10 cellular contexts compared by ENCODE assay signal in genomic region chr15:85704021-85704420, GRCh38.
DNase-seq lines count a peak whose midpoint lies in the region; ATAC-seq and TF ChIP-seq lines count a peak whose summit lies in the region.
"Had no signal": no experiment of that assay in that cellular context is flagged by ENCODE, and none has a peak within 500 bp of the region (broad histone marks: within the 10 kb centered on the region; RNA-seq: fewer than 3 reads in every experiment).

No MANE protein-coding gene starts in this region.

- TF ChIP-seq POLR2A in heart left ventricle (IDR thresholded peaks at IDR 0.05) = no peak
- TF ChIP-seq POLR2A in transverse colon (IDR thresholded peaks at IDR 0.05) = no peak

- no peaks in the 10 kb centered on the region for H3K27me3 Mint-ChIP-seq in activated naive CD4-positive, alpha-beta T cell treated with anti-CD3 and anti-CD28 coated beads, Interleukin-2, amount 50 U/mL, for 24 hours

- H3K27me3 ChIP-seq in heart left ventricle (no peaks in the 10 kb centered on the region), muscle layer of duodenum (ENCODE audit: low read depth, low read length) (no peaks in the 10 kb centered on the region), transverse colon (no peaks in the 10 kb centered on the region)

- in situ Hi-C loops in transverse colon (cut with MboI; ENCODE audit: low pct_ligation_motif_present in 1 of 4, low pct_unique_long_range_greater_than_20kb in 1 of 4, low sequenced_read_pairs in 3 of 4) = loop anchor here in 1 of 4 donors (25.0 kb wide), 1 partner anchor 417 kb away; no protein-coding TSS in a partner anchor

- H3K4me1 ChIP-seq in heart left ventricle (peaks cover 5 to 89% (median 67%) of the 10 kb centered on the region in 12 donors), muscle layer of duodenum (ENCODE audit: control insufficient read depth in 1 of 2, insufficient read depth in 2 of 2, low read length in 2 of 2) (peaks cover 22 to 41% of the 10 kb centered on the region in 2 donors), transverse colon (peaks cover 10 to 71% (median 32%) of the 10 kb centered on the region in 4 donors)

- peak overlapping the region; percentile 81 for H3K4me3 Mint-ChIP-seq in activated naive CD4-positive, alpha-beta T cell treated with anti-CD3 and anti-CD28 coated beads, Interleukin-2, amount 50 U/mL, for 24 hours

- peak in 1 of 4 donors; percentile 9 for ATAC-seq in heart left ventricle
- no peak for ATAC-seq in Right ventricle myocardium inferior

- H3K9me3 ChIP-seq in heart left ventricle (no peaks in the 10 kb centered on the region), muscle layer of duodenum (ENCODE audit: control insufficient read depth in 1 of 2, low read length in 2 of 2) (no peaks in the 10 kb centered on the region), transverse colon (no peaks in the 10 kb centered on the region)

- peaks cover 90% of the 10 kb centered on the region for H3K4me1 Mint-ChIP-seq in activated naive CD4-positive, alpha-beta T cell treated with anti-CD3 and anti-CD28 coated beads, Interleukin-2, amount 50 U/mL, for 24 hours

- H3K36me3 Mint-ChIP-seq in activated naive CD4-positive, alpha-beta T cell treated with anti-CD3 and anti-CD28 coated beads, Interleukin-2, amount 50 U/mL, for 24 hours = peaks cover 16% of the 10 kb centered on the region

- no peaks in the 10 kb centered on the region for H3K9me3 Mint-ChIP-seq in activated naive CD4-positive, alpha-beta T cell treated with anti-CD3 and anti-CD28 coated beads, Interleukin-2, amount 50 U/mL, for 24 hours

- H3K27ac ChIP-seq in heart left ventricle = peak overlapping the region; percentile 73 to 97 (median 84)
- H3K27ac ChIP-seq in muscle layer of duodenum (ENCODE audit: low read length) = peak overlapping the region; percentile 25
- peak overlapping the region; percentile 71 to 84 (median 82) for H3K27ac ChIP-seq in transverse colon
- H3K27ac ChIP-seq: VCaP had no signal

- H3K4me3 ChIP-seq in heart left ventricle = peak overlapping the region in 1 of 12 donors; percentile 0
- no peak overlapping the region for H3K4me3 ChIP-seq in muscle layer of duodenum (ENCODE audit: low read depth in 1 of 2, low read length in 2 of 2)
- no peak overlapping the region for H3K4me3 ChIP-seq in transverse colon

- TF ChIP-seq CTCF in heart left ventricle (IDR thresholded peaks at IDR 0.05) (no peak), transverse colon (IDR thresholded peaks at IDR 0.05) (no peak)

- no peak for DNase-seq in heart left ventricle
- no peak for DNase-seq in Right ventricle myocardium inferior (ENCODE audit: missing footprints)
- no peak for DNase-seq in transverse colon
- DNase-seq in epidermal melanocyte (ENCODE audit: insufficient read length, low spot score) = no peak
- no peak for DNase-seq in glomerular visceral epithelial cell (ENCODE audit: extremely low spot score)
- DNase-seq in MV-4-11 (lab: John Stamatoyannopoulos, UW) = no peak
- DNase-seq: NCI-H2107 had no signal

- 46 to 52% (median 50%) methylated on average over 3 of the region's 3 CpGs for WGBS in heart left ventricle, 4 donors
- WGBS in transverse colon (ENCODE audit: low coverage in 1 of 2), 2 donors = 52 to 59% methylated on average over 3 of the region's 3 CpGs

- H3K36me3 ChIP-seq in heart left ventricle (peaks cover 0 to 51% (median 25%) of the 10 kb centered on the region in 9 donors), muscle layer of duodenum (ENCODE audit: control insufficient read depth in 1 of 2, insufficient read depth in 2 of 2, low read length in 2 of 2) (peaks cover 7 to 22% of the 10 kb centered on the region in 2 donors), transverse colon (peaks cover 0 to 7% (median 2%) of the 10 kb centered on the region in 4 donors)

- peak overlapping the region; percentile 97 for H3K27ac Mint-ChIP-seq in activated naive CD4-positive, alpha-beta T cell treated with anti-CD3 and anti-CD28 coated beads, Interleukin-2, amount 50 U/mL, for 24 hours

- no peak for TF ChIP-seq EP300 in transverse colon (IDR thresholded peaks at IDR 0.05; ENCODE audit: low read depth)

- intact Hi-C loops in heart left ventricle (cut with DNase I) = loop anchor here in 5 of 10 donors (10.0 kb wide), 4 partner anchors 79 to 369 kb away; no protein-coding TSS in a partner anchor
- intact Hi-C loops in Right ventricle myocardium inferior (cut with DNase I) = no loop called here
- intact Hi-C loops in transverse colon (cut with DNase I; ENCODE audit: low total_unique reads) = no loop called here

Comparison
In these comparisons a context has a peak if more than half of its experiments do, and no peak if none do; other contexts are left out.
1. H3K27ac ChIP-seq: peak in every context shown above with its lines; median percentile 84 in heart left ventricle; 82 in transverse colon; 25 in muscle layer of duodenum.